8 cellular contexts compared by ENCODE assay signal in genomic region chr11:43943931-43944751, GRCh38. TPM values are rescaled to one million over a fixed set of nuclear protein-coding genes. Genes with fewer than 3 reads are reported as not detected.
DNase-seq lines count a peak whose midpoint lies in the region; ATAC-seq and TF ChIP-seq lines count a peak whose summit lies in the region.

No MANE protein-coding gene starts in this region.

- DNase-seq in Calu3 (peak; percentile 25), PC-3 (peak; percentile 30), dermis blood vessel endothelial cell (peak; percentile 37), uterus (peak in 1 of 2 donors; percentile 43), HT-29 (ENCODE audit: low spot score) (no peak)

- peaks cover 24% of the 10 kb centered on the region for H3K4me1 Mint-ChIP-seq in Calu3 (ENCODE audit: low read depth, unreplicated experiment)

- H2AFZ ChIP-seq in PC-3 (ENCODE audit: low read length), result peak overlapping the region; percentile 71

- intact Hi-C loops in Calu3 (cut with micrococcal nuclease; ENCODE audit: unreplicated experiment) (loop anchor here (1.0 kb wide), 1 partner anchor 54 kb away; no protein-coding TSS in a partner anchor), PC-3 (cut with micrococcal nuclease) (loop anchor here (2.0 kb wide), 1 partner anchor 49 kb away; no protein-coding TSS in a partner anchor), uterus (cut with DNase I; ENCODE audit: low total_unique reads) (no loop called here)

- no peak overlapping the region for H3K27ac Mint-ChIP-seq in Calu3 (ENCODE audit: unreplicated experiment)

- peak overlapping the region; percentile 59 for H3K4me3 Mint-ChIP-seq in Calu3 (ENCODE audit: low read depth, unreplicated experiment)

- H3K36me3 Mint-ChIP-seq in Calu3 (ENCODE audit: insufficient read depth, unreplicated experiment), result peaks cover 13% of the 10 kb centered on the region

- no peaks in the 10 kb centered on the region for H3K79me2 ChIP-seq in PC-3 (ENCODE audit: low read length)

- no peaks in the 10 kb centered on the region for H3K9me2 ChIP-seq in PC-3 (replicated peaks; ENCODE audit: low read length)

- H3K36me3 ChIP-seq in PC-3 (ENCODE audit: low read depth, low read length), result no peaks in the 10 kb centered on the region
- no peaks in the 10 kb centered on the region for H3K36me3 ChIP-seq in muscle layer of colon (ENCODE audit: insufficient read depth, low read length)
- no peaks in the 10 kb centered on the region for H3K36me3 ChIP-seq in uterus

- H3K27ac ChIP-seq in PC-3 (ENCODE audit: low read length) (no peak overlapping the region), muscle layer of colon (ENCODE audit: low read depth, low read length) (peak overlapping the region; percentile 12), uterus (peak overlapping the region; percentile 94 to 99)

- peaks cover 33% of the 10 kb centered on the region for H3K27me3 ChIP-seq in PC-3 (ENCODE audit: low read length)
- peaks cover 18 to 25% of the 10 kb centered on the region in 2 donors for H3K27me3 ChIP-seq in muscle layer of colon (ENCODE audit: control insufficient read depth in 1 of 2, insufficient read depth in 2 of 2, low read length in 2 of 2)
- H3K27me3 ChIP-seq in uterus, result no peaks in the 10 kb centered on the region

- H3K9me3 Mint-ChIP-seq in Calu3 (ENCODE audit: low read depth, unreplicated experiment), result no peaks in the 10 kb centered on the region

- H3K4me2 ChIP-seq in PC-3 (ENCODE audit: low read length), result peak overlapping the region; percentile 90

- peaks cover 15% of the 10 kb centered on the region; the same call in 1 of the 2 replicates for H3K4me1 ChIP-seq in PC-3 (ENCODE audit: insufficient read depth, low read length)
- peaks cover 9% of the 10 kb centered on the region for H3K4me1 ChIP-seq in muscle layer of colon (ENCODE audit: insufficient read depth, low read length)
- peaks cover 0 to 7% of the 10 kb centered on the region in 2 donors for H3K4me1 ChIP-seq in uterus

- H3K4me3 ChIP-seq in PC-3 (ENCODE audit: low read length) (peak overlapping the region; percentile 62), muscle layer of colon (ENCODE audit: low read depth in 1 of 2, low read length in 2 of 2) (peak overlapping the region; percentile 61 to 68), uterus (peak overlapping the region; percentile 46 to 99)

- ATAC-seq in PC-3 (peak; percentile 18), HG03097 (IDR thresholded peaks at IDR 0.05; ENCODE audit: low FRiP score, unreplicated experiment) (no peak), HG03469 (IDR thresholded peaks at IDR 0.05; ENCODE audit: unreplicated experiment) (no peak)

- BruUV-seq in Calu3 (replicated peaks; lab: Mats Ljungman, UMichigan) (no TSS peak), PC-3 (replicated peaks; lab: Mats Ljungman, UMichigan) (no TSS peak)

- TF ChIP-seq CTCF in Calu3 (IDR thresholded peaks at IDR 0.05; ENCODE audit: unreplicated experiment) (no peak), PC-3 (conservative IDR thresholded peaks at IDR 0.05; ENCODE audit: low read depth, low read length) (no peak), uterus (IDR thresholded peaks at IDR 0.05) (no peak)

- TF ChIP-seq POLR2A in uterus (IDR thresholded peaks at IDR 0.05), result peak in 1 of 2 donors; percentile 14

- POLR2A ChIA-PET in PC-3 (lab: Charles Lee; ENCODE audit: unreplicated experiment), result no interaction called here

- CTCF ChIA-PET in Calu3 (lab: Charles Lee) (interaction anchor here (2.8 kb wide), 1 partner anchor 54 kb away, joined by 17 read pairs; no protein-coding TSS in a partner anchor), PC-3 (lab: Charles Lee) (no interaction called here)

- H4K20me1 ChIP-seq in PC-3 (ENCODE audit: low read length), result no peaks in the 10 kb centered on the region

- H3F3A ChIP-seq in PC-3 (ENCODE audit: low read length, unreplicated experiment), result no peaks in the 10 kb centered on the region

- peaks cover 82% of the 10 kb centered on the region for H3K27me3 Mint-ChIP-seq in Calu3 (ENCODE audit: unreplicated experiment)

- H3K9me3 ChIP-seq in PC-3 (ENCODE audit: low read length) (no peaks in the 10 kb centered on the region), muscle layer of colon (ENCODE audit: low read length) (no peaks in the 10 kb centered on the region), uterus (no peaks in the 10 kb centered on the region)

- H3K9ac ChIP-seq in PC-3 (ENCODE audit: low read length) (no peak overlapping the region), muscle layer of colon (ENCODE audit: low read length) (peak overlapping the region; percentile 21)

RNA-seq across cellular contexts. Expression of gene C11orf96, which starts 1.7 kb away (rescaled TPM):
- total RNA-seq in Calu3 (2022) (0.38 TPM in 1 of 2 replicates, not detected in the other), PC-3 (2014; rRNA removed) (0.69 TPM in 1 of 2 replicates, not detected in the other), dermis blood vessel endothelial cell (5.5 and 8.7 TPM in 2 replicates), uterus (100 to 1,000 TPM in 3 of 4 donors, 10 to 100 TPM in 1; 38.2 to 331 (median 230) TPM)
- not detected in 2 replicates for total RNA-seq in HT-29 (2014; rRNA removed; shearing (Covaris generic))
